Comparison of ENCODE assay signal across 4 cellular contexts in genomic region chr5:141216035-141216434, GRCh38. TPM values are rescaled to one million over a fixed set of nuclear protein-coding genes. Genes with fewer than 3 reads are reported as not detected.
"Had no signal": no experiment of that assay in that cellular context is flagged by ENCODE, and none has a peak within 500 bp of the region (broad histone marks: within the 10 kb centered on the region; RNA-seq: fewer than 3 reads in every experiment).

No MANE protein-coding gene starts in this region.

RNA-seq across cellular contexts. Expression of gene PCDHB13, which starts 2.3 kb away (rescaled TPM):
- total RNA-seq: naive thymus-derived CD8-positive, alpha-beta T cell; natural killer cell had no signal

RNA-seq across cellular contexts. Expression of gene PCDHB14, which starts 7.1 kb away (rescaled TPM):
- total RNA-seq: naive thymus-derived CD4-positive, alpha-beta T cell; naive thymus-derived CD8-positive, alpha-beta T cell; natural killer cell; natural killer cell treated with Interleukin-12 subunit alpha and Interleukin-12 subunit beta and Interleukin-15 and Interleukin-18, amount 100 ng/mL, for 72 hours had no signal

RNA-seq across cellular contexts. Expression of gene PCDHB12, which starts 7.5 kb away (rescaled TPM):
- total RNA-seq: naive thymus-derived CD4-positive, alpha-beta T cell; naive thymus-derived CD8-positive, alpha-beta T cell; natural killer cell; natural killer cell treated with Interleukin-12 subunit alpha and Interleukin-12 subunit beta and Interleukin-15 and Interleukin-18, amount 100 ng/mL, for 72 hours had no signal

RNA-seq across cellular contexts. Expression of gene PCDHB11, which starts 16.6 kb away (rescaled TPM):
- total RNA-seq: naive thymus-derived CD4-positive, alpha-beta T cell; naive thymus-derived CD8-positive, alpha-beta T cell; natural killer cell; natural killer cell treated with Interleukin-12 subunit alpha and Interleukin-12 subunit beta and Interleukin-15 and Interleukin-18, amount 100 ng/mL, for 72 hours had no signal

RNA-seq across cellular contexts. Expression of gene PCDHB10, which starts 23.9 kb away (rescaled TPM):
- total RNA-seq: naive thymus-derived CD8-positive, alpha-beta T cell; natural killer cell treated with Interleukin-12 subunit alpha and Interleukin-12 subunit beta and Interleukin-15 and Interleukin-18, amount 100 ng/mL, for 72 hours had no signal
